In the genomic region with DNA sequence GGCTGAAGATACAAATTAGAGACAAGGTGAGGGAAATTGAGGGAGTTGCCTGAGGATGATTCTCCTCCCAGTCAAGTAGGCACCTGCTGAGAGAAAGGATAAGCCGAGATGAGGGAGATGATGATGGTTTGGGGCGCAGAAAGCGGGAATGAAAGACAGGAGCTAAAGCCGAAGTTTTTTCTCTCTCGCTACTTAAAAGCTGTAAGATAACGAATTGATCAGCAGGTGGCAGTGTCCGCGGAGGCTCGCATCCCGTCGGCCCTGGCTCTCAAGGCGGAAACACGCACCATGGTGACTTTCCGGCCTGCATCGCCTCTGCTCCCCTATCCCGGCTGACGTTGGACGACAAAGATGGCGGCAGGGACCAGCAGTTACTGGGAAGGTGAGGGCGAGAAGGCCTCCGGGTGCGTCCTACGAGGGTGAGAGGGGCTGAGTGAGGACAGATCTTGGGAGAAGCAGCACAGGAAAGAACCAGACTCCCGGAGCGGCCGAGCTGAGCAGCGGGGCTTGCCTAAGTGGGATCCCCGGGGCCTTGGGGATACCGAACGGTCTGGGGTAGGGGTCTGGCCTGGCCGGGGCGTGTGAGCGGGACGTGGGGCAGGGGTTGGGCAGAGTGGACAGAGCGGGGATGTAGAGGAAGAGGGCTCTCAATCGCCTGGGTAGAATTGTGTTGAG, we compare ENCODE assay signal across 8 cellular contexts. TPM values are rescaled to one million over a fixed set of nuclear protein-coding genes. Genes with fewer than 3 reads are reported as not detected.
A peak's percentile ranks its signal among the peaks of the same experiment; 100 is the strongest.
DNase-seq lines count a peak whose midpoint lies in the region; ATAC-seq and TF ChIP-seq lines count a peak whose summit lies in the region.

A gene (plus strand): TSS at position 326 of the 675 bp plus-strand sequence. CDS start 26 bp downstream, at position 352.

- peak within 1 kb of the TSS; percentile 64 to 80 for H3K4me3 ChIP-seq in left lung

- peak; percentile 61 to 72 for TF ChIP-seq CTCF in left lung (IDR thresholded peaks at IDR 0.05)

- H3K4me1 ChIP-seq in left lung: peaks cover 0 to 35% of the 10 kb centered on the region in 2 donors

- peak; percentile 88 for ATAC-seq in GM19351 (IDR thresholded peaks at IDR 0.05; ENCODE audit: unreplicated experiment)
- peak; percentile 98 for ATAC-seq in HG03521 (IDR thresholded peaks at IDR 0.05; ENCODE audit: unreplicated experiment)
- ATAC-seq in left lung: peak; percentile 100

- peak within 1 kb of the TSS; percentile 87 to 89 for H3K27ac ChIP-seq in left lung

- intact Hi-C loops in left lung (cut with DNase I): no loop called here

- peaks cover 0 to 11% of the 10 kb centered on the region in 2 donors for H3K27me3 ChIP-seq in left lung

- peaks cover 0 to 30% of the 10 kb centered on the region in 2 donors for H3K36me3 ChIP-seq in left lung

- no peaks in the 10 kb centered on the region for H3K9me3 ChIP-seq in left lung

- DNase-seq in CD1c-positive myeloid dendritic cell (ENCODE audit: extremely low spot score): peak; percentile 98
- peak; percentile 98 for DNase-seq in NCI-H748 (lab: John Stamatoyannopoulos, UW; ENCODE audit: unreplicated experiment)
- peak; percentile 88 to 89 for DNase-seq in activated CD4-positive, alpha-beta T cell treated with anti-CD3 and anti-CD28 coated beads, Interleukin-2, amount 50 U/mL, for 4 hours
- DNase-seq in dermis blood vessel endothelial cell: peak; percentile 98
- peak; percentile 95 to 97 for DNase-seq in left lung
- DNase-seq in stimulated activated CD4-positive, alpha-beta T cell treated with anti-CD3 and anti-CD28 coated beads, Interleukin-2, amount 100 ng/mL, for 48 hours: peak; percentile 87 to 89

RNA-seq across cellular contexts. Expression of the gene that starts here (rescaled TPM):
- total RNA-seq in dermis blood vessel endothelial cell (42.1 and 45.4 TPM in 2 replicates), left lung (10 to 100 TPM; 44.3 to 44.9 TPM)

Comparison
In these comparisons a context has a peak if more than half of its experiments do, and no peak if none do; other contexts are left out.
1. Peak in every context shown above with its lines: DNase-seq, ATAC-seq, H3K4me3 ChIP-seq and H3K27ac ChIP-seq.